In genomic region chr18:57674891-57675290, GRCh38 we compare ENCODE assay signal across 27 cellular contexts. TPM values are rescaled to one million over a fixed set of nuclear protein-coding genes. Genes with fewer than 3 reads are reported as not detected.
DNase-seq lines count a peak whose midpoint lies in the region; ATAC-seq and TF ChIP-seq lines count a peak whose summit lies in the region.
"Had no signal": no experiment of that assay in that cellular context is flagged by ENCODE, and none has a peak within 500 bp of the region (broad histone marks: within the 10 kb centered on the region; RNA-seq: fewer than 3 reads in every experiment).

No MANE protein-coding gene starts in this region.

- H3K36me3 ChIP-seq in lower lobe of right lung (peaks cover 22% of the 10 kb centered on the region), tibial nerve (peaks cover 0 to 5% (median 0%) of the 10 kb centered on the region in 3 donors)

- WGBS in tibial nerve, 2 donors = 64 to 77% methylated on average over 5 of the region's 5 CpGs

- no peak for TF ChIP-seq EP300 in tibial nerve (IDR thresholded peaks at IDR 0.05)

- H3K4me1 ChIP-seq in lower lobe of right lung = no peaks in the 10 kb centered on the region
- no peaks in the 10 kb centered on the region for H3K4me1 ChIP-seq in tibial nerve
- H3K4me1 ChIP-seq: A549 had no signal

- H3K27ac ChIP-seq in lower lobe of right lung = peak overlapping the region; percentile 9
- no peak overlapping the region for H3K27ac ChIP-seq in tibial nerve
- H3K27ac ChIP-seq: A549 had no signal

- no peak overlapping the region for H3K4me3 Mint-ChIP-seq in WTC11
- H3K4me3 Mint-ChIP-seq: CD4-positive, alpha-beta memory T cell had no signal

- ATAC-seq in WTC11 (no peak), lower lobe of right lung (no peak), HG03108 (IDR thresholded peaks at IDR 0.05; ENCODE audit: unreplicated experiment) (no peak)
- ATAC-seq: A549, GM12878, HCT116, HepG2, K562, PC-3 had no signal

- no peaks in the 10 kb centered on the region for H3K9me3 ChIP-seq in lower lobe of right lung
- peaks cover 0 to 5% (median 0%) of the 10 kb centered on the region in 4 donors for H3K9me3 ChIP-seq in tibial nerve

- DNase-seq in WTC11 (ENCODE audit: low spot score) (no peak), lower lobe of right lung (no peak), pulmonary artery endothelial cell (ENCODE audit: low read depth, low spot score) (peak; percentile 89), NCI-H2171 (lab: John Stamatoyannopoulos, UW) (no peak), putamen (ENCODE audit: low spot score) (no peak), tibial nerve (ENCODE audit: low spot score in 2 of 2) (no peak)
- DNase-seq: C1 segment of cervical spinal cord; CD4-positive, alpha-beta memory T cell; COR-L47; EL; GDM1; Kasumi-1; NCI-H1092 treated with DMSO at 0.1 percent for 48 hours; NCI-H1436 treated with DMSO at 0.1 percent for 48 hours; NCI-H187 treated with DMSO at 0.1 percent for 48 hours; NCI-H446; NCI-H524 treated with DMSO at 0.1 percent for 48 hours; NCI-H82; NK-92 treated with Interleukin-12 subunit alpha and Interleukin-12 subunit beta, amount 100 ng/mL, for 24 hours; PC-3; SK-N-SH had no signal

- no peaks in the 10 kb centered on the region for H3K4me1 Mint-ChIP-seq in WTC11

- POLR2A ChIA-PET in WTC11 (lab: Charles Lee) = no interaction called here

- H3K27ac Mint-ChIP-seq in WTC11 = peak overlapping the region; percentile 86; the same call in 1 of the 2 replicates
- H3K27ac Mint-ChIP-seq: CD4-positive, alpha-beta memory T cell had no signal

- no peaks in the 10 kb centered on the region for H3K27me3 Mint-ChIP-seq in WTC11 (ENCODE audit: low read depth)
- H3K27me3 Mint-ChIP-seq: CD4-positive, alpha-beta memory T cell had no signal

- intact Hi-C loops in lower lobe of right lung (cut with DNase I) = no loop called here

- peaks cover 15% of the 10 kb centered on the region for H3K36me3 Mint-ChIP-seq in WTC11

- H3K4me3 ChIP-seq in lower lobe of right lung = no peak overlapping the region
- H3K4me3 ChIP-seq in tibial nerve = no peak overlapping the region
- H3K4me3 ChIP-seq: A549, GM12878, K562 had no signal

- no peak for TF ChIP-seq POLR2A in tibial nerve (IDR thresholded peaks at IDR 0.05)

- H3K9me3 Mint-ChIP-seq in WTC11 = peaks cover 14% of the 10 kb centered on the region

- CTCF ChIA-PET in WTC11 (lab: Charles Lee) = no interaction called here

- TF ChIP-seq CTCF in WTC11 (IDR thresholded peaks at IDR 0.05) (no peak), lower lobe of right lung (IDR thresholded peaks at IDR 0.05) (no peak), tibial nerve (IDR thresholded peaks at IDR 0.05) (no peak)

- H3K27me3 ChIP-seq in lower lobe of right lung (ENCODE audit: low read depth) (no peaks in the 10 kb centered on the region), tibial nerve (no peaks in the 10 kb centered on the region)

TF ChIP-seq in WTC11, 78 proteins besides CTCF, POLR2A, EP300 and RAD21:
- TF ChIP-seq ZBTB43 (CRISPR knock-in tag; IDR thresholded peaks at IDR 0.05) = no peak
- TF ChIP-seq JAZF1 (CRISPR knock-in tag; IDR thresholded peaks at IDR 0.05) = no peak

RNA-seq across cellular contexts. Expression of gene NARS1, which starts 53.3 kb away (rescaled TPM):
- total RNA-seq in WTC11 (2021) (138 to 196 TPM (median 144 TPM) in 3 replicates), lower lobe of right lung (94.8 TPM), pulmonary artery endothelial cell (138 and 175 TPM in 2 replicates), tibial nerve (10 to 100 TPM; 79.1 to 83.7 (median 81.2) TPM)
